7 cellular contexts compared by ENCODE assay signal in the genomic region with DNA sequence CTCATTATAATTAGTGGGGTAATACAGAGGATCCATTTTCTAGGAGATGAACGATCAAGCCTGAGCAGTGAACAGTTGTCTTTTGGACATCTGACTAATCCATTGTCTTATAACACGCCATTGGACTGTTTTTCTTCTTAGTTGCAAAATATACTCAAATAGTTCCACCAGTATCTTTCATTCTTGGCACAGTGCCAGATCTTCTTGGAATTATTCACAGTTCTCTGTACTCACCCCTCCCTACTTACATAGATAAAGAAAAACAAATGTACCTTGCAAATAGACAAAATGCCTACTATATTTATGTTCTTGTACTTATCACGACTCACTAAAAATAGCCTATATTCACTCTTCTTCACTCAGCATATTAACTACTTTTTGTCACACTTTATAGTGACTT. TPM values are rescaled to one million over a fixed set of nuclear protein-coding genes. Genes with fewer than 3 reads are reported as not detected.
DNase-seq lines count a peak whose midpoint lies in the region; ATAC-seq and TF ChIP-seq lines count a peak whose summit lies in the region.
"Had no signal": no experiment of that assay in that cellular context is flagged by ENCODE, and none has a peak within 500 bp of the region (broad histone marks: within the 10 kb centered on the region; RNA-seq: fewer than 3 reads in every experiment).

No MANE protein-coding gene starts in this region.

- ATAC-seq in GM18870 (IDR thresholded peaks at IDR 0.05; ENCODE audit: unreplicated experiment) (no peak), HG03354 (IDR thresholded peaks at IDR 0.05; ENCODE audit: poor library complexity, severe bottlenecking, unreplicated experiment) (no peak)

- H3K4me3 ChIP-seq in fibroblast of the aortic adventitia (ENCODE audit: low read depth, low read length) = no peak overlapping the region
- H3K4me3 ChIP-seq: pancreas had no signal

- TF ChIP-seq CTCF in fibroblast of the aortic adventitia (IDR thresholded peaks at IDR 0.05; ENCODE audit: insufficient read depth, low read length) = no peak

- peak; percentile 40 for DNase-seq in CD1c-positive myeloid dendritic cell (ENCODE audit: extremely low spot score)
- DNase-seq in NCI-H2227 (lab: John Stamatoyannopoulos, UW; ENCODE audit: unreplicated experiment) = peak; percentile 38
- peak; percentile 94 for DNase-seq in fibroblast of the aortic adventitia (ENCODE audit: low read depth)
- DNase-seq in stimulated activated naive CD4-positive, alpha-beta T cell treated with Interleukin-2 at 50 U/mL for 16 hours (lab: John Stamatoyannopoulos, UW) = no peak
- DNase-seq: pancreas had no signal

RNA-seq across cellular contexts. Expression of a gene that starts 3.8 kb away (rescaled TPM):
- 5.9 and 6.2 TPM in 2 replicates for total RNA-seq in fibroblast of the aortic adventitia (ENCODE audit: low replicate concordance)

RNA-seq across cellular contexts. Expression of a gene that starts 4.0 kb away (rescaled TPM):
- total RNA-seq in fibroblast of the aortic adventitia (ENCODE audit: low replicate concordance) = 37.1 and 39.8 TPM in 2 replicates

RNA-seq across cellular contexts. Expression of a gene that starts 16.9 kb away (rescaled TPM):
- 12.6 and 13.7 TPM in 2 replicates for total RNA-seq in fibroblast of the aortic adventitia (ENCODE audit: low replicate concordance)

RNA-seq across cellular contexts. Expression of a gene that starts 26.9 kb away (rescaled TPM):
- total RNA-seq in fibroblast of the aortic adventitia (ENCODE audit: low replicate concordance) = 14.1 and 45.1 TPM in 2 replicates

RNA-seq across cellular contexts. Expression of a gene that starts 57.7 kb away (rescaled TPM):
- 77.9 and 221 TPM in 2 replicates for total RNA-seq in fibroblast of the aortic adventitia (ENCODE audit: low replicate concordance)
